8 cellular contexts compared by ENCODE assay signal in genomic region chr16:11396241-11397048, GRCh38.
DNase-seq lines count a peak whose midpoint lies in the region; ATAC-seq lines count a peak whose summit lies in the region.

No MANE protein-coding gene starts in this region.

- DNase-seq in NCI-H2107 (lab: John Stamatoyannopoulos, UW) (peak; percentile 39), NCI-H2107 treated with DMSO at 0.1 percent for 48 hours (lab: John Stamatoyannopoulos, UW; ENCODE audit: unreplicated experiment) (no peak), NCI-H146 treated with DMSO at 0.1 percent for 48 hours (lab: John Stamatoyannopoulos, UW; ENCODE audit: unreplicated experiment) (peak; percentile 19), caudate nucleus (lab: John Stamatoyannopoulos, UW) (peak in 54 of 61 donors; percentile 9 to 76 (median 48)), kidney glomerular epithelial cell (lab: John Stamatoyannopoulos, UW) (peak; percentile 59)
- peak; percentile 51 for DNase-seq in activated CD4-positive, CD25-positive, alpha-beta regulatory T cell treated with anti-CD3 and anti-CD28 coated beads, Interleukin-2, amount 50 U/mL, for 16 hours (ENCODE audit: low read depth, low spot score)
- peak; percentile 61 for DNase-seq in stimulated activated CD4-positive, alpha-beta T cell treated with anti-CD3 and anti-CD28 coated beads, Interleukin-1b, Interleukin-23, amount 100 ng/mL, for 48 hours

- no peak for ATAC-seq in GM21619 (IDR thresholded peaks at IDR 0.05; ENCODE audit: unreplicated experiment)

- no peak overlapping the region for H3K27ac ChIP-seq in caudate nucleus (ENCODE audit: low read depth, low read length)
